8 cellular contexts compared by ENCODE assay signal in genomic region chr7:76549855-76550248, GRCh38. TPM values are rescaled to one million over a fixed set of nuclear protein-coding genes. Genes with fewer than 3 reads are reported as not detected.
DNase-seq lines count a peak whose midpoint lies in the region; ATAC-seq and TF ChIP-seq lines count a peak whose summit lies in the region.
"Not testable (repeated sequence)": the region's sequence is repeated elsewhere in the genome, so short reads cannot be mapped to it uniquely, and the experiment has no call there.

No MANE protein-coding gene starts in this region.

- H3K4me1 ChIP-seq in DND-41 (ENCODE audit: insufficient read depth, low read length) (peaks cover 13% of the 10 kb centered on the region), gastroesophageal sphincter (peaks cover 0 to 13% (median 0%) of the 10 kb centered on the region in 3 donors)
- H3K4me1 ChIP-seq in breast epithelium, psoas muscle: not testable (repeated sequence)

- H3K36me3 Mint-ChIP-seq in activated CD4-positive, alpha-beta memory T cell treated with anti-CD3 and anti-CD28 coated beads for 36 hours: peaks cover 14% of the 10 kb centered on the region
- H3K36me3 Mint-ChIP-seq in memory B cell, type B pancreatic cell: not testable (repeated sequence)

- CTCF ChIA-PET in activated CD4-positive, alpha-beta memory T cell treated with anti-CD3 and anti-CD28 coated beads for 36 hours (lab: Charles Lee): not testable (repeated sequence)

- DNase-seq in DND-41; breast epithelium (ENCODE audit: low spot score in 2 of 2); type B pancreatic cell (ENCODE audit: extremely low spot score, unreplicated experiment): not testable (repeated sequence)
- DNase-seq in NAMALWA (ENCODE audit: low spot score) (peak; percentile 20), memory B cell (ENCODE audit: low spot score in 2 of 2) (peak in 1 of 2 donors; percentile 10), psoas muscle (peak in 1 of 2 donors; percentile 27)
- DNase-seq in activated CD4-positive, alpha-beta memory T cell treated with anti-CD3 and anti-CD28 coated beads for 36 hours: peak; percentile 15

- H3K27me3 Mint-ChIP-seq in activated CD4-positive, alpha-beta memory T cell treated with anti-CD3 and anti-CD28 coated beads for 36 hours; memory B cell; type B pancreatic cell: not testable (repeated sequence)

- not testable (repeated sequence) for ATAC-seq in DND-41 (ENCODE audit: insufficient read depth, low read depth); gastroesophageal sphincter; memory B cell (ENCODE audit: low read depth); psoas muscle

- not testable (repeated sequence) for H3K9me3 ChIP-seq in DND-41 (ENCODE audit: insufficient read depth, low read length, severe bottlenecking); breast epithelium; gastroesophageal sphincter; psoas muscle

- H2AFZ ChIP-seq in DND-41 (ENCODE audit: low read depth, low read length): peak overlapping the region; percentile 89

- H3K79me2 ChIP-seq in DND-41 (ENCODE audit: insufficient read depth, low read length): peaks cover 40% of the 10 kb centered on the region

- H3K27ac ChIP-seq in DND-41 (ENCODE audit: low read length) (peak overlapping the region; percentile 90), breast epithelium (peak overlapping the region; percentile 92 to 97), gastroesophageal sphincter (peak overlapping the region; percentile 91 to 98 (median 96)), psoas muscle (peak overlapping the region; percentile 94)

- not testable (repeated sequence) for TF ChIP-seq CTCF in DND-41 (IDR thresholded peaks at IDR 0.05; ENCODE audit: borderline replicate concordance, extremely low read depth, low read length, poor library complexity, severe bottlenecking); breast epithelium (IDR thresholded peaks at IDR 0.05); gastroesophageal sphincter (IDR thresholded peaks at IDR 0.05); psoas muscle (IDR thresholded peaks at IDR 0.05); type B pancreatic cell (conservative IDR thresholded peaks at IDR 0.05)

- H4K20me1 ChIP-seq in DND-41 (ENCODE audit: insufficient read depth, low read length): peaks cover 11% of the 10 kb centered on the region; the same call in 1 of the 2 replicates

- 0% methylated on average over 5 to 11 of the region's 19 CpGs for WGBS in gastroesophageal sphincter (ENCODE audit: low coverage in 1 of 2), 2 donors
- 0 to 1% (median 0%) methylated on average over 12 to 19 of the region's 19 CpGs for WGBS in psoas muscle, 3 donors

- POLR2A ChIA-PET in activated CD4-positive, alpha-beta memory T cell treated with anti-CD3 and anti-CD28 coated beads for 36 hours (lab: Charles Lee): not testable (repeated sequence)

- H3K9me3 Mint-ChIP-seq in activated CD4-positive, alpha-beta memory T cell treated with anti-CD3 and anti-CD28 coated beads for 36 hours; memory B cell; type B pancreatic cell: not testable (repeated sequence)

- H3K4me1 Mint-ChIP-seq in activated CD4-positive, alpha-beta memory T cell treated with anti-CD3 and anti-CD28 coated beads for 36 hours (ENCODE audit: low read depth): peaks cover 21% of the 10 kb centered on the region
- H3K4me1 Mint-ChIP-seq in memory B cell: not testable (repeated sequence)
- H3K4me1 Mint-ChIP-seq in type B pancreatic cell (ENCODE audit: unreplicated experiment): peaks cover 17% of the 10 kb centered on the region

- not testable (repeated sequence) for TF ChIP-seq POLR2A in breast epithelium (IDR thresholded peaks at IDR 0.05); gastroesophageal sphincter (IDR thresholded peaks at IDR 0.05)

- peak overlapping the region; percentile 70 for H3K27ac Mint-ChIP-seq in activated CD4-positive, alpha-beta memory T cell treated with anti-CD3 and anti-CD28 coated beads for 36 hours
- peak overlapping the region; percentile 90 for H3K27ac Mint-ChIP-seq in memory B cell
- peak overlapping the region; percentile 80 for H3K27ac Mint-ChIP-seq in type B pancreatic cell

- H3K27me3 ChIP-seq in DND-41 (ENCODE audit: insufficient read depth, low read length, poor library complexity); breast epithelium; gastroesophageal sphincter; psoas muscle (ENCODE audit: insufficient read depth in 3 of 3, low read length in 2 of 3): not testable (repeated sequence)

- H3K4me3 Mint-ChIP-seq in activated CD4-positive, alpha-beta memory T cell treated with anti-CD3 and anti-CD28 coated beads for 36 hours: peak overlapping the region; percentile 90
- H3K4me3 Mint-ChIP-seq in memory B cell: peak overlapping the region; percentile 94
- peak overlapping the region; percentile 94 for H3K4me3 Mint-ChIP-seq in type B pancreatic cell

- peak overlapping the region; percentile 93 to 99 for H3K4me3 ChIP-seq in DND-41 (ENCODE audit: low read depth in 1 of 2, low read length in 2 of 2)
- peak overlapping the region; percentile 62 to 98 (median 93) for H3K4me3 ChIP-seq in breast epithelium
- peak overlapping the region; percentile 75 to 97 for H3K4me3 ChIP-seq in gastroesophageal sphincter
- H3K4me3 ChIP-seq in psoas muscle: peak overlapping the region; percentile 90

- H3K4me2 ChIP-seq in DND-41 (ENCODE audit: insufficient read depth, low read length): peak overlapping the region; percentile 79

- not testable (repeated sequence) for TF ChIP-seq EP300 in gastroesophageal sphincter (IDR thresholded peaks at IDR 0.05)

- H3K9ac ChIP-seq in DND-41 (ENCODE audit: low read depth, low read length): peak overlapping the region; percentile 96

- H3K36me3 ChIP-seq in DND-41 (ENCODE audit: insufficient read depth, low read length) (peaks cover 15% of the 10 kb centered on the region), psoas muscle (ENCODE audit: insufficient read depth in 1 of 2, low read depth in 1 of 2) (peaks cover 0 to 17% of the 10 kb centered on the region in 2 donors)
- H3K36me3 ChIP-seq in breast epithelium, gastroesophageal sphincter: not testable (repeated sequence)

- intact Hi-C loops in activated CD4-positive, alpha-beta memory T cell treated with anti-CD3 and anti-CD28 coated beads for 36 hours (cut with micrococcal nuclease): loop anchor here (5.0 kb wide), 1 partner anchor 233 kb away; no protein-coding TSS in a partner anchor
- intact Hi-C loops in breast epithelium (cut with DNase I; ENCODE audit: low total_unique reads); psoas muscle (cut with DNase I): not testable (repeated sequence)

RNA-seq across cellular contexts. Expression of gene SPDYE16, which starts 6.8 kb away (rescaled TPM):
- under 1 TPM; 0.19 TPM for total RNA-seq in activated CD4-positive, alpha-beta memory T cell treated with anti-CD3 and anti-CD28 coated beads for 36 hours
- total RNA-seq in breast epithelium (under 1 TPM in 1 of 3 donors, not detected in 2; 0.73 TPM), gastroesophageal sphincter (1 to 10 TPM in 1 of 4 donors, under 1 TPM in 2, not detected in 1; 0.42 to 3.7 (median 0.94) TPM), psoas muscle (under 1 TPM in 3 of 4 donors, not detected in 1; 0.40 to 0.60 (median 0.44) TPM), type B pancreatic cell (ENCODE audit: low replicate concordance) (0.19 and 0.51 TPM in 2 replicates)
- under 1 TPM; 0.04 to 0.13 (median 0.10) TPM for polyA plus RNA-seq in psoas muscle

RNA-seq across cellular contexts. Expression of gene UPK3B, which starts 39.5 kb away (rescaled TPM):
- total RNA-seq in activated CD4-positive, alpha-beta memory T cell treated with anti-CD3 and anti-CD28 coated beads for 36 hours: 1 to 10 TPM in 1 of 2 experiments, under 1 TPM in 1; 0.65 to 1.6 TPM
- total RNA-seq in breast epithelium (10 to 100 TPM in 1 of 3 donors, 1 to 10 TPM in 2; 2.1 to 77.9 (median 5.9) TPM), gastroesophageal sphincter (under 1 TPM in 2 of 4 donors, not detected in 2; 0.40 to 0.81 TPM), psoas muscle (under 1 TPM in 3 of 4 donors, not detected in 1; 0.48 to 0.91 (median 0.77) TPM), type B pancreatic cell (ENCODE audit: low replicate concordance) (10.7 and 11.2 TPM in 2 replicates)
- under 1 TPM; 0.12 to 0.23 (median 0.13) TPM for polyA plus RNA-seq in psoas muscle
